ENCODE assay signal across 7 cellular contexts in the genomic region with DNA sequence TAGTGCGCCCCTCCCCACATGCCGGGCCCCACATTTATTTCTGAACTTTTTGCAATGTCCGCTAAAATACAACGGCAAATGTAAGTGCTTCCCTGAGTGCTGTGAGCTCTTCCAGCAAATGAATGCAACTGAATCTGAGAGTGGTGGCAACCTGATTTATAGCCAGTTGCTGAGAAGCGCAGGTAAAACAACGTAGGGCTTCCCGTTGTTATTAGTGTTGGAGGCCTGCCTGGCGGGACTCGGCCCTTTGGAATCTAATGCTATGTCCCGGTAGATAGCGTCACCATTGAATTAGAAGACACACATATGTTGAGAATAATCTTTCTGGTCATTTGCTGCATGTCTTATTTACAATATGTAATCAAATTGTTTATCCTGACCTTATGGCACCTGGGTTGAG.
DNase-seq lines count a peak whose midpoint lies in the region; TF ChIP-seq lines count a peak whose summit lies in the region.
"Not testable (repeated sequence)": the region's sequence is repeated elsewhere in the genome, so short reads cannot be mapped to it uniquely, and the experiment has no call there.

No MANE protein-coding gene starts in this region.

- TF ChIP-seq CTCF in GM20000 (IDR thresholded peaks at IDR 0.05; ENCODE audit: extremely low read depth, missing control alignments); mammary epithelial cell (conservative IDR thresholded peaks at IDR 0.05 in 1 of 2, IDR thresholded peaks at IDR 0.05 in 1 of 2; ENCODE audit: extremely low read depth in 1 of 2, insufficient read depth in 1 of 2, low read depth in 1 of 2, low read length in 2 of 2); spleen (IDR thresholded peaks at IDR 0.05 in 8 of 11, conservative IDR thresholded peaks at IDR 0.05 in 3 of 11): not testable (repeated sequence)

- H3K4me2 ChIP-seq in mammary epithelial cell (ENCODE audit: insufficient read depth, low read depth, low read length): not testable (repeated sequence)

- TF ChIP-seq POLR2A in spleen (IDR thresholded peaks at IDR 0.05): not testable (repeated sequence)

- not testable (repeated sequence) for H4K20me1 ChIP-seq in mammary epithelial cell (ENCODE audit: insufficient read depth, low read length)

- H3K4me3 ChIP-seq in mammary epithelial cell (replicated peaks in 1 of 3; ENCODE audit: insufficient read depth in 1 of 3, low read depth in 2 of 3, low read length in 3 of 3); spleen: not testable (repeated sequence)

- in situ Hi-C loops in mammary epithelial cell (cut with MboI; ENCODE audit: low sequenced_read_pairs in 2 of 2): not testable (repeated sequence)

- not testable (repeated sequence) for H3K79me2 ChIP-seq in mammary epithelial cell (ENCODE audit: insufficient read depth, low read length)

- DNase-seq in Daoy (ENCODE audit: low read depth): peak; percentile 2
- DNase-seq in GM20000 (ENCODE audit: low spot score): peak; percentile 26
- peak; percentile 1 for DNase-seq in RPMI7951 (ENCODE audit: low read depth)
- DNase-seq in mammary epithelial cell: peak; percentile 11
- peak; percentile 78 for DNase-seq in cardiac septum (ENCODE audit: low spot score)
- DNase-seq in medulla oblongata (ENCODE audit: extremely low spot score): peak; percentile 10
- DNase-seq in spleen: peak; percentile 74

- not testable (repeated sequence) for H3K36me3 ChIP-seq in mammary epithelial cell (ENCODE audit: insufficient read depth, low read length); spleen

- BruUV-seq in mammary epithelial cell (replicated peaks; lab: Mats Ljungman, UMichigan): not testable (repeated sequence)

- 86% methylated on average over 11 of the region's 11 CpGs for WGBS in mammary epithelial cell (ENCODE audit: low coverage, missing lambda C conversion rate)
- 90 to 95% (median 91%) methylated on average over 10 to 11 of the region's 11 CpGs for WGBS in spleen, 5 donors

- H3K27ac ChIP-seq in mammary epithelial cell (ENCODE audit: insufficient read depth, low read depth, low read length); spleen: not testable (repeated sequence)

- H3K27me3 ChIP-seq in mammary epithelial cell (ENCODE audit: insufficient read depth, low read length); spleen (replicated peaks in 1 of 7): not testable (repeated sequence)

- H3K4me1 ChIP-seq in mammary epithelial cell (ENCODE audit: insufficient read depth, low read length); spleen: not testable (repeated sequence)

- CTCF ChIA-PET in mammary epithelial cell (lab: Charles Lee; ENCODE audit: low non-redundant PET): not testable (repeated sequence)

- not testable (repeated sequence) for H3K9me3 ChIP-seq in mammary epithelial cell (replicated peaks; ENCODE audit: insufficient read depth, low read length)
- peaks cover 0 to 27% (median 6%) of the 10 kb centered on the region in 8 donors for H3K9me3 ChIP-seq in spleen

- dilution Hi-C loops in mammary epithelial cell (cut with HindIII; ENCODE audit: low sequenced_read_pairs): not testable (repeated sequence)

- H2AFZ ChIP-seq in mammary epithelial cell (ENCODE audit: low read depth, low read length): not testable (repeated sequence)

- intact Hi-C loops in mammary epithelial cell (cut with micrococcal nuclease); cardiac septum (cut with DNase I); spleen (cut with DNase I; ENCODE audit: low total_unique reads): not testable (repeated sequence)

- not testable (repeated sequence) for H3K9ac ChIP-seq in mammary epithelial cell (ENCODE audit: insufficient read depth, low read length)

Comparison
In these comparisons a context has a peak if more than half of its experiments do, and no peak if none do; other contexts are left out.
1. DNase-seq: peak in every context shown above with its lines; median percentile 78 in cardiac septum; 74 in spleen; 26 in GM20000; 11 in mammary epithelial cell; 10 in medulla oblongata; 2 in Daoy; 1 in RPMI7951.